In genomic region chr10:28676297-28676967, GRCh38 we compare ENCODE assay signal across 1 cellular context.
TF ChIP-seq lines count a peak whose summit lies in the region.

No MANE protein-coding gene starts in this region.

TF ChIP-seq in HepG2, 621 proteins besides CTCF, POLR2A, EP300 and RAD21 (continued from another document):
- TF ChIP-seq SCMH1 (CRISPR knock-in tag; IDR thresholded peaks at IDR 0.05; ENCODE audit: borderline replicate concordance) (peak; percentile 83; the same call in 1 of the 2 replicates), HNF1B (CRISPR knock-in tag; IDR thresholded peaks at IDR 0.05) (no peak), GLI4 (CRISPR knock-in tag; IDR thresholded peaks at IDR 0.05; ENCODE audit: borderline replicate concordance) (no peak), CBX2 (IDR thresholded peaks at IDR 0.05; ENCODE audit: low read depth, low read length) (peak; percentile 98), CBX2 (CRISPR knock-in tag; IDR thresholded peaks at IDR 0.05; ENCODE audit: low read depth) (no peak; the same call in 1 of the 2 replicates), ZFP36 (IDR thresholded peaks at IDR 0.05; ENCODE audit: borderline replicate concordance, low read depth, low read length, partially characterized antibody) (peak; percentile 75), SOX13 (IDR thresholded peaks at IDR 0.05) (0 out of 2 replicates have a peak, but pooled peaks have one; percentile 34), SOX13 (CRISPR knock-in tag; conservative IDR thresholded peaks at IDR 0.05 in 1 of 2, IDR thresholded peaks at IDR 0.05 in 1 of 2) (no peak), IKZF1 (IDR thresholded peaks at IDR 0.05) (no peak), PRMT3 (CRISPR knock-in tag; IDR thresholded peaks at IDR 0.05; ENCODE audit: borderline replicate concordance, low read depth) (no peak), EZH2 (conservative IDR thresholded peaks at IDR 0.05; ENCODE audit: low read depth, low read length) (0 out of 2 replicates have a peak, but pooled peaks have one; percentile 38), ZNF704 (CRISPR knock-in tag; IDR thresholded peaks at IDR 0.05; ENCODE audit: borderline replicate concordance) (no peak)
